17 cellular contexts compared by ENCODE assay signal in genomic region chr10:125017547-125018298, GRCh38.
A peak's percentile ranks its signal among the peaks of the same experiment; 100 is the strongest.
DNase-seq lines count a peak whose midpoint lies in the region; ATAC-seq and TF ChIP-seq lines count a peak whose summit lies in the region.
"Had no signal": no experiment of that assay in that cellular context is flagged by ENCODE, and none has a peak within 500 bp of the region (broad histone marks: within the 10 kb centered on the region; RNA-seq: fewer than 3 reads in every experiment).

No MANE protein-coding gene starts in this region.

- TF ChIP-seq POLR2A in erythroblast (IDR thresholded peaks at IDR 0.05; ENCODE audit: low read length) = no peak

- DNase-seq in NCI-H1417 (lab: John Stamatoyannopoulos, UW) (peak; percentile 2 to 51 (median 29)), NCI-H1417 treated with DMSO at 0.1 percent for 48 hours (lab: John Stamatoyannopoulos, UW) (no peak), SHP77 treated with DMSO at 0.1 percent for 48 hours (lab: John Stamatoyannopoulos, UW) (peak; percentile 63), immature natural killer cell (no peak), LoVo (ENCODE audit: low spot score) (no peak), erythroblast (lab: John Stamatoyannopoulos, UW) (no peak)
- DNase-seq: activated B cell treated with CpG ODN at 0.5 μM for 24 hours; activated naive CD8-positive, alpha-beta T cell treated with anti-CD3 and anti-CD28 coated beads for 36 hours; CD4-positive, alpha-beta memory T cell; colonic mucosa; GM23248; NCI-H187; stimulated activated naive CD4-positive, alpha-beta T cell treated with Interleukin-2 at 50 U/mL for 16 hours had no signal

- H3K4me3 ChIP-seq in subcutaneous abdominal adipose tissue (ENCODE audit: low read depth in 1 of 5, low read length in 5 of 5) = no peak overlapping the region
- H3K4me3 ChIP-seq: colonic mucosa, GM23248, prostate gland had no signal

- no peaks in the 10 kb centered on the region for H3K9me3 ChIP-seq in subcutaneous abdominal adipose tissue (ENCODE audit: control insufficient read depth in 5 of 5, low read length in 5 of 5)
- H3K9me3 ChIP-seq: colonic mucosa, prostate gland had no signal

- H3K36me3 ChIP-seq in subcutaneous abdominal adipose tissue (ENCODE audit: control insufficient read depth in 5 of 5, insufficient read depth in 5 of 5, low read length in 5 of 5) = peaks cover 0 to 5% (median 0%) of the 10 kb centered on the region in 5 donors
- H3K36me3 ChIP-seq: colonic mucosa, prostate gland had no signal

- peaks cover 23 to 74% (median 55%) of the 10 kb centered on the region in 5 donors for H3K4me1 ChIP-seq in subcutaneous abdominal adipose tissue (ENCODE audit: control insufficient read depth in 5 of 5, insufficient read depth in 5 of 5, low read length in 5 of 5)

- H3K27ac ChIP-seq in subcutaneous abdominal adipose tissue (ENCODE audit: low read depth, low read length) = peak overlapping the region; percentile 79
- H3K27ac ChIP-seq: colonic mucosa, GM23248 had no signal

- peaks cover 90 to 97% of the 10 kb centered on the region in 2 donors for H3K4me1 Mint-ChIP-seq in immature natural killer cell
- H3K4me1 Mint-ChIP-seq: activated B cell treated with CpG ODN at 0.5 μM for 24 hours; activated naive CD8-positive, alpha-beta T cell treated with anti-CD3 and anti-CD28 coated beads for 36 hours had no signal

- no peaks in the 10 kb centered on the region for H3K27me3 ChIP-seq in subcutaneous abdominal adipose tissue (ENCODE audit: control insufficient read depth in 5 of 5, insufficient read depth in 4 of 5, low read length in 5 of 5)
- H3K27me3 ChIP-seq: colonic mucosa had no signal

- H3K27me3 Mint-ChIP-seq in immature natural killer cell (ENCODE audit: low read depth in 3 of 3) = peaks cover 0 to 20% (median 7%) of the 10 kb centered on the region in 3 donors

- peak overlapping the region in 4 of 5 donors; percentile 33 to 71 (median 44) for H3K4me3 Mint-ChIP-seq in immature natural killer cell
- H3K4me3 Mint-ChIP-seq: activated B cell treated with CpG ODN at 0.5 μM for 24 hours; activated naive CD8-positive, alpha-beta T cell treated with anti-CD3 and anti-CD28 coated beads for 36 hours had no signal

- no peak overlapping the region for H3K9ac ChIP-seq in subcutaneous abdominal adipose tissue (ENCODE audit: low read length in 5 of 5)
- H3K9ac ChIP-seq: GM23248 had no signal

- peak overlapping the region in 5 of 6 donors; percentile 31 to 90 (median 58) for H3K27ac Mint-ChIP-seq in immature natural killer cell
- H3K27ac Mint-ChIP-seq: activated B cell treated with CpG ODN at 0.5 μM for 24 hours; activated naive CD8-positive, alpha-beta T cell treated with anti-CD3 and anti-CD28 coated beads for 36 hours had no signal

- peaks cover 7 to 32% (median 12%) of the 10 kb centered on the region in 3 donors for H3K36me3 Mint-ChIP-seq in immature natural killer cell
- H3K36me3 Mint-ChIP-seq: activated naive CD8-positive, alpha-beta T cell treated with anti-CD3 and anti-CD28 coated beads for 36 hours; CD4-positive, alpha-beta memory T cell had no signal

- no peaks in the 10 kb centered on the region for H3K9me3 Mint-ChIP-seq in immature natural killer cell
- H3K9me3 Mint-ChIP-seq: activated naive CD8-positive, alpha-beta T cell treated with anti-CD3 and anti-CD28 coated beads for 36 hours had no signal

- ATAC-seq in GM21360 (IDR thresholded peaks at IDR 0.05; ENCODE audit: unreplicated experiment) = no peak
- ATAC-seq: SK-N-SH treated with all-trans-retinoic acid at 6 μM for 48 hours had no signal

Comparison
In these comparisons a context has a peak if more than half of its experiments do, and no peak if none do; other contexts are left out.
1. DNase-seq: peak in NCI-H1417 (3 of 3) and SHP77 treated with DMSO at 0.1 percent for 48 hours (single experiment); none in NCI-H1417 treated with DMSO at 0.1 percent for 48 hours (single experiment), immature natural killer cell (0 of 3), LoVo (single experiment) and erythroblast (0 of 2).